In the genomic region with DNA sequence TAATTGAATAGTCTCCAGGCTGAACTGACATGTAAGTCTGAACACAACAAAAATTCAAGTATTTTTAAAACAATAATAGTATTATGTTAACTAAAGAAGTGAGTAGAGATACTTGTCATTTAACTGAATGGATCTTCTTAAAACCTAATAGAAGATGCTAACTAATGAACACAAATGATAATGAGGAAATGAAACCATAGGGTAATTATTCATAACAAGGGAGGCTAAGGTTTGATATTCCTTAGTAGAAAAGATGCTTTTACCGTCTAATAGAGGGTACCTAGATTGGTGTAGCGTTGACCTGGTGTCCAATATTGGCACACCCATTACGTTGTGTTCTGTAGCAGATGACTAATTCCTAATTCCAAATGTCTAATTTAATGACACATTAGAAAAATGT, we compare ENCODE assay signal across 14 cellular contexts. TPM values are rescaled to one million over a fixed set of nuclear protein-coding genes. Genes with fewer than 3 reads are reported as not detected.
A peak's percentile ranks its signal among the peaks of the same experiment; 100 is the strongest.
DNase-seq lines count a peak whose midpoint lies in the region; ATAC-seq, FAIRE-seq and TF ChIP-seq lines count a peak whose summit lies in the region.
"Had no signal": no experiment of that assay in that cellular context is flagged by ENCODE, and none has a peak within 500 bp of the region (broad histone marks: within the 10 kb centered on the region; RNA-seq: fewer than 3 reads in every experiment).

No MANE protein-coding gene starts in this region.

- peaks cover 10% of the 10 kb centered on the region; the same call in 1 of the 2 replicates for H3F3A ChIP-seq in GM23248 (ENCODE audit: insufficient read depth)

- DNase-seq in GM23248, result no peak
- no peak for DNase-seq in RCC 7860 (ENCODE audit: low spot score)
- DNase-seq in kidney, result no peak
- no peak for DNase-seq in BE2C
- no peak for DNase-seq in effector memory CD8-positive, alpha-beta T cell
- DNase-seq in activated gamma-delta T cell treated with Interleukin-2 at 50 U/mL for 16 hours, result no peak
- DNase-seq: C1 segment of cervical spinal cord; CD4-positive, alpha-beta T cell; DMS79 treated with DMSO at 0.1 percent for 48 hours; EL; KG1 had no signal

- intact Hi-C loops in kidney (cut with DNase I), result no loop called here

- in situ Hi-C loops in GM23248 (cut with MboI), result no loop called here

- H3K4me1 Mint-ChIP-seq in effector memory CD8-positive, alpha-beta T cell (ENCODE audit: low read depth in 2 of 2), result peaks cover 0 to 6% of the 10 kb centered on the region in 2 donors
- H3K4me1 Mint-ChIP-seq: IgD-negative memory B cell had no signal

- H3K4me1 ChIP-seq in GM23248 (ENCODE audit: insufficient read depth), result peaks cover 31% of the 10 kb centered on the region
- peaks cover 0 to 30% of the 10 kb centered on the region in 2 donors for H3K4me1 ChIP-seq in kidney (ENCODE audit: control insufficient read depth in 1 of 2, insufficient read depth in 1 of 2, low read depth in 1 of 2, low read length in 2 of 2)
- no peaks in the 10 kb centered on the region for H3K4me1 ChIP-seq in BE2C

- H3K27ac ChIP-seq in GM23248, result no peak overlapping the region
- no peak overlapping the region for H3K27ac ChIP-seq in kidney (ENCODE audit: low read depth in 2 of 2, low read length in 2 of 2)

- TF ChIP-seq CTCF in kidney (IDR thresholded peaks at IDR 0.05; ENCODE audit: borderline replicate concordance, extremely low read depth, insufficient read depth), result no peak
- no peak for TF ChIP-seq CTCF in BE2C (IDR thresholded peaks at IDR 0.05; ENCODE audit: low read depth, low read length)

- H3K9me2 ChIP-seq in GM23248 (ENCODE audit: insufficient read depth), result no peaks in the 10 kb centered on the region

- no peaks in the 10 kb centered on the region for H4K20me1 ChIP-seq in GM23248 (ENCODE audit: insufficient read depth)

- no peak overlapping the region for H2AFZ ChIP-seq in GM23248

- H3K27me3 Mint-ChIP-seq in effector memory CD8-positive, alpha-beta T cell, result peaks cover 5 to 10% of the 10 kb centered on the region in 2 donors

- H3K27me3 ChIP-seq in GM23248 (replicated peaks; ENCODE audit: insufficient read depth) (no peaks in the 10 kb centered on the region), BE2C (0 out of 2 replicates have a peak, but pooled peaks cover 3% of the 10 kb centered on the region)

- H3K4me3 Mint-ChIP-seq in effector memory CD8-positive, alpha-beta T cell, result no peak overlapping the region
- H3K4me3 Mint-ChIP-seq: CD4-positive, alpha-beta T cell; IgD-negative memory B cell had no signal

- peak; percentile 54 for FAIRE-seq in RCC 7860 (lab: Jason Lieb, UNC)
- FAIRE-seq in kidney (lab: Jason Lieb, UNC), result peak; percentile 30
- FAIRE-seq: G401.6 had no signal

- H3K9ac ChIP-seq in GM23248 (no peak overlapping the region), kidney (ENCODE audit: low read length in 2 of 2) (no peak overlapping the region)

- no peak overlapping the region for H3K27ac Mint-ChIP-seq in effector memory CD8-positive, alpha-beta T cell
- H3K27ac Mint-ChIP-seq: CD4-positive, alpha-beta T cell; IgD-negative memory B cell had no signal

- H3K9me3 Mint-ChIP-seq in effector memory CD8-positive, alpha-beta T cell, result no peaks in the 10 kb centered on the region
- H3K9me3 Mint-ChIP-seq: CD4-positive, alpha-beta T cell; IgD-negative memory B cell had no signal

- H3K9me3 ChIP-seq in GM23248 (ENCODE audit: low read depth) (no peaks in the 10 kb centered on the region), kidney (ENCODE audit: control insufficient read depth in 1 of 2, low read length in 2 of 2) (no peaks in the 10 kb centered on the region), BE2C (no peaks in the 10 kb centered on the region)

- 13 to 25% methylated on average over 3 of the region's 3 CpGs for WGBS in GM23248 (ENCODE audit: low coverage in 1 of 2, low lambda C conversion rate in 2 of 2, missing lambda C conversion rate in 2 of 2), 2 experiments

- H3K36me3 ChIP-seq in GM23248 (ENCODE audit: low read depth) (no peaks in the 10 kb centered on the region), kidney (ENCODE audit: control insufficient read depth in 1 of 2, insufficient read depth in 2 of 2, low read length in 2 of 2) (no peaks in the 10 kb centered on the region), BE2C (no peaks in the 10 kb centered on the region)

- H3K4me2 ChIP-seq in GM23248 (ENCODE audit: unreplicated experiment), result peak overlapping the region; percentile 66

- H3K4me3 ChIP-seq in GM23248, result no peak overlapping the region; the same call in 1 of the 2 replicates
- no peak overlapping the region for H3K4me3 ChIP-seq in kidney (ENCODE audit: low read length in 2 of 2)
- no peak overlapping the region for H3K4me3 ChIP-seq in BE2C (ENCODE audit: low read depth, low read length)

- no peaks in the 10 kb centered on the region for H3K36me3 Mint-ChIP-seq in effector memory CD8-positive, alpha-beta T cell (ENCODE audit: insufficient read depth)

- ATAC-seq in effector memory CD8-positive, alpha-beta T cell (replicated peaks), result no peak
- ATAC-seq: HCT116 had no signal

- H3K79me2 ChIP-seq in GM23248 (ENCODE audit: insufficient read depth), result no peaks in the 10 kb centered on the region

RNA-seq across cellular contexts. Expression of gene DAB2, which starts 14.8 kb away (rescaled TPM):
- 211 and 266 TPM in 2 replicates for total RNA-seq in GM23248 (2014; rRNA removed; shearing (Covaris generic))
- polyA plus RNA-seq in GM23248 (2016; fragmentation: Nextera tagmentation; extraction: Ambion mirVana) (525 and 533 TPM in 2 replicates), kidney (ENCODE audit: insufficient read depth, low read depth, low replicate concordance) (138 TPM)
- total RNA-seq in kidney, result 199 TPM
- polyA plus RNA-seq in BE2C (2012; ENCODE audit: insufficient read depth, insufficient read length, low read depth), result not detected
